ENCODE assay signal across 17 cellular contexts in the genomic region with DNA sequence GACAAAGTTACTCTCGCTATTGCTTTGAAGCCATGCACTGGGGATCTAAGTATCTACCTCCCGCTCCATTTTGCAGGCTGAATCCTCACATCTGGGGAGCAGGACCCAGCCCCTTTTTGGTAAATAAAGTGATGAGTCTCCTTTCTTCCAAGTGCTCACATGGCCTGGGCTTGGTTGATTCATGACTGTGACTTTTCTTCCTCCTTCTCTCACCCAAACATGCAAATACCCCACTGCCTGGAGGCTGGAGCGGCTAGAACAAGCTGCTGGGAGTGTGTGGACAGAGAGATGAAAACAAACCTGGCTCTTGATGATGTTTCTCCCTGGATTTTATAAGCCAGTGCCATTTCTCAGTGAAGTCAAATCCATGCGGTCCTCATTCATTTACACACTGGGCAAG.
"Had no signal": no experiment of that assay in that cellular context is flagged by ENCODE, and none has a peak within 500 bp of the region (broad histone marks: within the 10 kb centered on the region; RNA-seq: fewer than 3 reads in every experiment).

No MANE protein-coding gene starts in this region.

- H3K4me3 Mint-ChIP-seq: effector memory CD8-positive, alpha-beta T cell; naive thymus-derived CD4-positive, alpha-beta T cell had no signal

- H3K9me3 Mint-ChIP-seq: effector memory CD8-positive, alpha-beta T cell; naive thymus-derived CD4-positive, alpha-beta T cell had no signal

- H3K4me1 Mint-ChIP-seq: naive thymus-derived CD4-positive, alpha-beta T cell had no signal

- H3K9me3 ChIP-seq: colonic mucosa, neutrophil, uterus had no signal

- H3K36me3 ChIP-seq: colonic mucosa, neutrophil, uterus had no signal

- H3K4me3 ChIP-seq: colonic mucosa, dorsolateral prefrontal cortex, hepatocyte, lung, uterus had no signal

- H3K27ac Mint-ChIP-seq: effector memory CD8-positive, alpha-beta T cell; naive thymus-derived CD4-positive, alpha-beta T cell had no signal

- H3K27ac ChIP-seq: colonic mucosa, foreskin keratinocyte, hepatocyte, neutrophil, uterus had no signal

- ATAC-seq: effector memory CD8-positive, alpha-beta T cell; foreskin keratinocyte; left colon; left ventricle myocardium superior; naive thymus-derived CD4-positive, alpha-beta T cell had no signal

- H3K36me3 Mint-ChIP-seq: naive thymus-derived CD4-positive, alpha-beta T cell had no signal

- H3K27me3 ChIP-seq: colonic mucosa, dorsolateral prefrontal cortex, hepatocyte, uterus had no signal

- H3K4me1 ChIP-seq: colonic mucosa had no signal

- DNase-seq: cerebellar nuclear complex; colonic mucosa; dorsolateral prefrontal cortex; effector memory CD8-positive, alpha-beta T cell; foreskin keratinocyte; left colon; left ventricle myocardium superior; mesenchymal stem cell; naive thymus-derived CD4-positive, alpha-beta T cell; posterior cingulate gyrus; stimulated activated CD4-positive, alpha-beta T cell treated with anti-CD3 and anti-CD28 coated beads, Interleukin-12 subunit alpha, Interleukin-12 subunit beta, amount 100 ng/mL, for 4 hours; stimulated activated naive CD4-positive, alpha-beta T cell treated with Interleukin-2 at 50 U/mL for 16 hours; trophoblast cell; uterus had no signal
